ENCODE assay signal across 8 cellular contexts in genomic region chr1:168180148-168180524, GRCh38.
A peak's percentile ranks its signal among the peaks of the same experiment; 100 is the strongest.
DNase-seq lines count a peak whose midpoint lies in the region; ATAC-seq lines count a peak whose summit lies in the region.

No MANE protein-coding gene starts in this region.

- ATAC-seq in HG03196 (IDR thresholded peaks at IDR 0.05; ENCODE audit: unreplicated experiment) (no peak), HG02870 (IDR thresholded peaks at IDR 0.05; ENCODE audit: unreplicated experiment) (no peak), GM21526 (IDR thresholded peaks at IDR 0.05; ENCODE audit: low FRiP score, unreplicated experiment) (no peak)

- peak overlapping the region; percentile 91 for H3K9ac ChIP-seq in SK-N-MC (ENCODE audit: insufficient read length)

- H3K27ac ChIP-seq in SK-N-MC = peak overlapping the region; percentile 65

- H3K9me3 ChIP-seq in SK-N-MC (ENCODE audit: low read depth, low read length) = no peaks in the 10 kb centered on the region
- H3K9me3 ChIP-seq in iPS-18c (ENCODE audit: control insufficient read depth, insufficient read depth, low read length) = peaks cover 2% of the 10 kb centered on the region

- DNase-seq in NCI-H2107 treated with DMSO at 0.1 percent for 48 hours (lab: John Stamatoyannopoulos, UW; ENCODE audit: unreplicated experiment) = peak; percentile 51
- DNase-seq in NCI-H2107 (lab: John Stamatoyannopoulos, UW) = no peak
- DNase-seq in SK-N-MC (ENCODE audit: low read depth, low spot score) = no peak
- peak; percentile 48 for DNase-seq in superior temporal gyrus (ENCODE audit: extremely low spot score)

- H3K4me3 ChIP-seq in SK-N-MC (peak overlapping the region; percentile 93), iPS-18c (ENCODE audit: insufficient read depth, low read depth, low read length) (peak overlapping the region; percentile 94; the same call in 1 of the 2 replicates)

- peaks cover 4% of the 10 kb centered on the region; the same call in 1 of the 2 replicates for H3K36me3 ChIP-seq in SK-N-MC (ENCODE audit: insufficient read depth, low read length)

Comparison
In these comparisons a context has a peak if more than half of its experiments do, and no peak if none do; other contexts are left out.
1. DNase-seq: peak in NCI-H2107 treated with DMSO at 0.1 percent for 48 hours (single experiment) and superior temporal gyrus (single experiment); none in NCI-H2107 (single experiment) and SK-N-MC (single experiment).